26 cellular contexts compared by ENCODE assay signal in the genomic region with DNA sequence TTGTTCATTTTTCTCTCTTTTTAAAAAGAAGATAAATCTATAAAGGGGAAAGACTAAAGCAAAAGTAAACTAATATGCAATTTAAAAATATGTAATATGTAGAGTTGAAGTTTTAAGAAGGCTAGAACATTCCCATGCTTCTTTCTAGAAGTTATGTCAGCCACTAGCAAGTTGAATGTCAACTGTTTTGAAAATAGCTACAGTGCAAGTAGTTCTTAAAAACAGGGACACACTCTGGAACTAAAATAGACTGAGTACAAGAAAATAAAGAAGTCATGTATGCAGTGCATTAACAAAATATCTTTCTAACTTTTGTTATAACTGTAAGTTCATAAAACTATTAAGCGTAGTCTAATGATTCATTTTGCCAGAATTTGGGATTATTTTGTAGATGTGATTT. TPM values are rescaled to one million over a fixed set of nuclear protein-coding genes. Genes with fewer than 3 reads are reported as not detected.
DNase-seq lines count a peak whose midpoint lies in the region; ATAC-seq, FAIRE-seq and TF ChIP-seq lines count a peak whose summit lies in the region.
"Had no signal": no experiment of that assay in that cellular context is flagged by ENCODE, and none has a peak within 500 bp of the region (broad histone marks: within the 10 kb centered on the region; RNA-seq: fewer than 3 reads in every experiment).

No MANE protein-coding gene starts in this region.

- H3K36me3 ChIP-seq in heart left ventricle (peaks cover 0 to 11% (median 0%) of the 10 kb centered on the region in 9 donors), gastrocnemius medialis (peaks cover 0 to 7% of the 10 kb centered on the region in 2 donors)
- H3K36me3 ChIP-seq: BE2C, HAP-1 had no signal

- H3K4me3 ChIP-seq in heart left ventricle (no peak overlapping the region), gastrocnemius medialis (no peak overlapping the region)
- H3K4me3 ChIP-seq: A549; BLaER1 treated with 17β-estradiol and CSF1 and Interleukin-3, amounts not matched to agents 10 nM and 100 nM; GM12878; GM23338; HAP-1 had no signal

- ATAC-seq in heart left ventricle (peak in 3 of 4 donors; percentile 59 to 63 (median 59)), left ventricle myocardium superior (peak; percentile 76), gastrocnemius medialis (peak in 1 of 2 donors; percentile 49), GM19351 (IDR thresholded peaks at IDR 0.05; ENCODE audit: unreplicated experiment) (no peak), HG03521 (IDR thresholded peaks at IDR 0.05; ENCODE audit: unreplicated experiment) (no peak)
- ATAC-seq: A549, GM12878, GM23338 had no signal

- H3K27ac ChIP-seq in heart left ventricle (peak overlapping the region; percentile 19 to 77 (median 46)), gastrocnemius medialis (peak overlapping the region; percentile 93 to 99 (median 96))
- H3K27ac ChIP-seq: A549; BLaER1 treated with 17β-estradiol and CSF1 and Interleukin-3, amounts not matched to agents 10 nM and 100 nM had no signal

- no peaks in the 10 kb centered on the region for H3K27me3 ChIP-seq in heart left ventricle
- H3K27me3 ChIP-seq in gastrocnemius medialis = no peaks in the 10 kb centered on the region
- H3K27me3 ChIP-seq: BE2C; BLaER1 treated with 17β-estradiol and CSF1 and Interleukin-3, amounts not matched to agents 10 nM and 100 nM had no signal

- DNase-seq in heart left ventricle (no peak), cardiac septum (ENCODE audit: low spot score) (no peak), H54 (ENCODE audit: insufficient read length, low spot score) (no peak), left ventricle myocardium superior (no peak), gastrocnemius medialis (no peak)
- DNase-seq: 8988T; ACHN; AML-193; BE2C; CD4-positive, alpha-beta T cell; CD8-positive, alpha-beta memory T cell; DMS 273 treated with DMSO at 0.1 percent for 48 hours; DMS79; EL; GDM1; HFFc6 had no signal

- peaks cover 0 to 39% (median 6%) of the 10 kb centered on the region in 12 donors for H3K4me1 ChIP-seq in heart left ventricle
- H3K4me1 ChIP-seq in gastrocnemius medialis = peaks cover 62 to 65% of the 10 kb centered on the region in 2 donors
- H3K4me1 ChIP-seq: A549, BE2C had no signal

- no peak for TF ChIP-seq CTCF in heart left ventricle (IDR thresholded peaks at IDR 0.05)
- no peak for TF ChIP-seq CTCF in gastrocnemius medialis (IDR thresholded peaks at IDR 0.05 in 4 of 5, conservative IDR thresholded peaks at IDR 0.05 in 1 of 5)

- 0 to 100% (median 74%) methylated on average over 1 of the region's 1 CpG for WGBS in heart left ventricle, 4 donors

- in situ Hi-C loops in gastrocnemius medialis (cut with MboI; ENCODE audit: low sequenced_read_pairs in 4 of 4) = loop anchor here in 1 of 4 donors (25.0 kb wide), 1 partner anchor 265 kb away; the partner anchor contains the start of gene FSD1L

- TF ChIP-seq POLR2A in heart left ventricle (IDR thresholded peaks at IDR 0.05) = no peak
- no peak for TF ChIP-seq POLR2A in H54 (IDR thresholded peaks at IDR 0.05; ENCODE audit: low read depth, low read length)
- no peak for TF ChIP-seq POLR2A in gastrocnemius medialis (IDR thresholded peaks at IDR 0.05)

- FAIRE-seq in H54 (lab: Jason Lieb, UNC) = peak; percentile 20
- FAIRE-seq: A549, D721Med, GM12878, GM19239 had no signal

- no peaks in the 10 kb centered on the region for H3K9me3 ChIP-seq in heart left ventricle
- H3K9me3 ChIP-seq in gastrocnemius medialis = no peaks in the 10 kb centered on the region
- H3K9me3 ChIP-seq: A549, BE2C, HAP-1 had no signal

- intact Hi-C loops in heart left ventricle (cut with DNase I) (no loop called here), cardiac septum (cut with DNase I) (no loop called here), left ventricle myocardium superior (cut with micrococcal nuclease) (no loop called here), gastrocnemius medialis (cut with DNase I; ENCODE audit: low total_unique reads) (no loop called here)

RNA-seq across cellular contexts. Expression of gene TMEM38B, which starts 7.9 kb away (rescaled TPM):
- total RNA-seq in heart left ventricle (10 to 100 TPM; 39.9 to 66.9 (median 52.0) TPM), cardiac septum (36.2 TPM), left ventricle myocardium superior (62.9 TPM), gastrocnemius medialis (10 to 100 TPM; 81.4 to 97.6 (median 89.8) TPM)
- polyA plus RNA-seq in heart left ventricle = 10 to 100 TPM; 17.2 to 32.1 TPM

RNA-seq across cellular contexts. Expression of gene TAL2, which starts 40.0 kb away (rescaled TPM):
- not detected for total RNA-seq in heart left ventricle
- under 1 TPM in 1 of 2 donors, not detected in 1; 0.46 TPM for polyA plus RNA-seq in heart left ventricle
- total RNA-seq in cardiac septum = not detected
- total RNA-seq in left ventricle myocardium superior = not detected
- not detected for total RNA-seq in gastrocnemius medialis
- total RNA-seq: CD4-positive, alpha-beta T cell; GM23338; HFFc6 had no signal
- polyA plus RNA-seq: CD14-positive monocyte; CD8-positive, alpha-beta memory T cell had no signal

Comparison
In these comparisons a context has a peak if more than half of its experiments do, and no peak if none do; other contexts are left out.
1. ATAC-seq: peak in heart left ventricle (3 of 4) and left ventricle myocardium superior (single experiment); none in GM19351 (single experiment) and HG03521 (single experiment).